14 cellular contexts compared by ENCODE assay signal in genomic region chr6:46510656-46511055, GRCh38. TPM values are rescaled to one million over a fixed set of nuclear protein-coding genes. Genes with fewer than 3 reads are reported as not detected.
DNase-seq lines count a peak whose midpoint lies in the region; FAIRE-seq and TF ChIP-seq lines count a peak whose summit lies in the region.
"Had no signal": no experiment of that assay in that cellular context is flagged by ENCODE, and none has a peak within 500 bp of the region (broad histone marks: within the 10 kb centered on the region; RNA-seq: fewer than 3 reads in every experiment).

No MANE protein-coding gene starts in this region.

- no peaks in the 10 kb centered on the region for H3K36me3 ChIP-seq in SJCRH30
- H3K36me3 ChIP-seq: upper lobe of left lung had no signal

- in situ Hi-C loops in GM13976 (cut with MboI; ENCODE audit: low sequenced_read_pairs, unreplicated experiment): no loop called here

- TF ChIP-seq CTCF in cardiac fibroblast (IDR thresholded peaks at IDR 0.05; ENCODE audit: low read depth, low read length) (no peak), D721Med (IDR thresholded peaks at IDR 0.05; ENCODE audit: insufficient read depth, missing control alignments) (no peak), GM13976 (IDR thresholded peaks at IDR 0.05; ENCODE audit: borderline replicate concordance, control extremely low read depth, extremely low read depth, insufficient read depth, missing control alignments) (no peak)

- H3K4me3 ChIP-seq in cardiac fibroblast (replicated peaks in 1 of 2; ENCODE audit: low read depth in 2 of 2, low read length in 2 of 2) (no peak overlapping the region), skeletal muscle cell (ENCODE audit: low read depth, low read length) (no peak overlapping the region), SJCRH30 (no peak overlapping the region)
- H3K4me3 ChIP-seq: upper lobe of left lung had no signal

- H3K27me3 ChIP-seq in SJCRH30: no peaks in the 10 kb centered on the region
- H3K27me3 ChIP-seq: upper lobe of left lung had no signal

- H3K4me1 ChIP-seq in SJCRH30: no peaks in the 10 kb centered on the region

- H3K27ac ChIP-seq in SJCRH30: no peak overlapping the region

- FAIRE-seq in D721Med (lab: Jason Lieb, UNC): no peak

- DNase-seq in Ammon's horn (ENCODE audit: low spot score) (peak; percentile 81), cardiac fibroblast (ENCODE audit: low read depth in 2 of 2) (peak; percentile 43 to 77), hippocampal formation (lab: John Stamatoyannopoulos, UW) (peak; percentile 6 to 77), skeletal muscle cell (ENCODE audit: low read depth) (peak; percentile 44), AML-193 (lab: John Stamatoyannopoulos, UW) (no peak), SJCRH30 (no peak), D721Med (ENCODE audit: insufficient read length, low spot score) (no peak), GM13976 (ENCODE audit: low spot score) (no peak)
- DNase-seq: activated CD4-positive, alpha-beta T cell treated with anti-CD3 and anti-CD28 coated beads, Interleukin-2, amount 10 ng/mL, durations not matched to agents 7 days and 5 days; activated naive CD4-positive, alpha-beta T cell treated with anti-CD3 and anti-CD28 coated beads, Interleukin-2, amount 10 ng/mL, durations not matched to agents 7 days and 5 days; Kasumi-1; NCI-H510A treated with DMSO at 0.1 percent for 48 hours; stimulated activated CD4-positive, alpha-beta T cell treated with anti-CD3 and anti-CD28 coated beads, Interleukin-2, amount 100 ng/mL, for 24 hours; upper lobe of left lung had no signal

- no peaks in the 10 kb centered on the region for H3K9me3 ChIP-seq in SJCRH30 (replicated peaks)
- H3K9me3 ChIP-seq: upper lobe of left lung had no signal

RNA-seq across cellular contexts. Expression of gene RCAN2, which starts 19.4 kb away (rescaled TPM):
- 0.20 and 0.43 TPM in 2 replicates for total RNA-seq in SJCRH30 (2014; rRNA removed; shearing (Covaris generic))

Comparison
In these comparisons a context has a peak if more than half of its experiments do, and no peak if none do; other contexts are left out.
1. DNase-seq: peak in Ammon's horn (single experiment), cardiac fibroblast (2 of 2), hippocampal formation (2 of 2) and skeletal muscle cell (single experiment); none in AML-193 (0 of 2), SJCRH30 (0 of 2), D721Med (single experiment) and GM13976 (single experiment).